ENCODE assay signal across 8 cellular contexts in the genomic region with DNA sequence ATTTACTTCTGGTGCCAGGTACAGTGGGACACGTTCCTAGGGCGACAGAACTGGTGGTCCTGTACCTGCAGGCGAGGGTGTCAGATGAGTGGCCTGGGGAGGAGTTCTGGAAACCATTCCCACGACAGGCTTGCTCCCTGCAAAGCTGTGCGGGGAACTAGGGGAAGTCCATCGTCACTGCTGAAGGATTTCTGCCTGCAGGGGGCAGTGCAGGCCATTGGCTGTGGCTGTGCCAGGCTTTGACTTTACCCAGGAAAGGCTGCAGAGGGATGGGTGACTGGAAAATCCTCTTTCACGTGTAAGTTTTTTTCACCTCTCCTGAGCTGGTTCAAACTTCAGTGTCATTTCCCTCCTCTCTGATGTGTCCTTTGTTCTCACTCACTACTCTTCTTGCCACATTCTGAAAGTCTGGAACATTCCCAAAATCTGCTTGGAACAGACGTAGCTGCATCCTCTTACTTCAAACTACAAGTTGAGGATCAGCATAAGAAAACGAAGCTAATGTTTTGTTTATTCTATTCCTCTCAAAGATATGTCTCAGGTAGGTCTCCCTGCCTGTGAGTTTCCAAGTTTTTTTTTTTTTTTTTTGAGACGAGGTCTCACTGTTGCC.
DNase-seq lines count a peak whose midpoint lies in the region; ATAC-seq and TF ChIP-seq lines count a peak whose summit lies in the region.

No MANE protein-coding gene starts in this region.

- TF ChIP-seq CTCF in Loucy (conservative IDR thresholded peaks at IDR 0.05; ENCODE audit: low read length) (peak; percentile 97), SU-DHL-6 (IDR thresholded peaks at IDR 0.05; ENCODE audit: insufficient read depth, low read length, poor library complexity, severe bottlenecking) (peak; percentile 76), body of pancreas (IDR thresholded peaks at IDR 0.05) (peak; percentile 75 to 85 (median 81))

- no peak overlapping the region for H3K4me2 ChIP-seq in GM23248 (ENCODE audit: unreplicated experiment)
- H3K4me2 ChIP-seq in Loucy (ENCODE audit: low read depth, low read length, poor library complexity, severe bottlenecking): peak overlapping the region; percentile 100
- H3K4me2 ChIP-seq in SU-DHL-6 (ENCODE audit: low read depth, low read length, poor library complexity, severe bottlenecking): no peak overlapping the region

- H3K9me3 ChIP-seq in GM23248 (ENCODE audit: low read depth) (no peaks in the 10 kb centered on the region), Loucy (ENCODE audit: insufficient read depth, low read depth, low read length) (no peaks in the 10 kb centered on the region), SU-DHL-6 (ENCODE audit: insufficient read depth, low read length) (no peaks in the 10 kb centered on the region), body of pancreas (no peaks in the 10 kb centered on the region), iPS DF 6.9 (ENCODE audit: control insufficient read depth, insufficient read depth, low read length) (no peaks in the 10 kb centered on the region)

- TF ChIP-seq POLR2A in body of pancreas (IDR thresholded peaks at IDR 0.05): no peak

- H4K20me1 ChIP-seq in GM23248 (ENCODE audit: insufficient read depth): no peaks in the 10 kb centered on the region
- no peaks in the 10 kb centered on the region for H4K20me1 ChIP-seq in Loucy (ENCODE audit: insufficient read depth, low read length, poor library complexity, severe bottlenecking)
- H4K20me1 ChIP-seq in SU-DHL-6 (ENCODE audit: low read depth, low read length): no peaks in the 10 kb centered on the region

- H3K4me1 ChIP-seq in GM23248 (ENCODE audit: insufficient read depth) (no peaks in the 10 kb centered on the region), Loucy (ENCODE audit: insufficient read depth, low read length, poor library complexity, severe bottlenecking) (peaks cover 4% of the 10 kb centered on the region), body of pancreas (peaks cover 8% of the 10 kb centered on the region), iPS DF 6.9 (ENCODE audit: control insufficient read depth, insufficient read depth, low read length) (no peaks in the 10 kb centered on the region; the same call in 1 of the 2 replicates)

- in situ Hi-C loops in GM23248 (cut with MboI): no loop called here

- H3K36me3 ChIP-seq in GM23248 (ENCODE audit: low read depth) (no peaks in the 10 kb centered on the region), Loucy (ENCODE audit: insufficient read depth, low read length) (no peaks in the 10 kb centered on the region), SU-DHL-6 (ENCODE audit: low read length) (no peaks in the 10 kb centered on the region), body of pancreas (replicated peaks in 1 of 2; ENCODE audit: insufficient read depth in 1 of 2, low read depth in 2 of 2) (no peaks in the 10 kb centered on the region), iPS DF 6.9 (ENCODE audit: control insufficient read depth, insufficient read depth, low read length) (no peaks in the 10 kb centered on the region)

- DNase-seq in GM03348 (ENCODE audit: low spot score) (peak; percentile 79), GM23248 (peak; percentile 69), body of pancreas (peak; percentile 78 to 86 (median 82)), iPS DF 6.9 (ENCODE audit: low read depth, low spot score) (peak; percentile 94), NCI-H128 (lab: John Stamatoyannopoulos, UW; ENCODE audit: unreplicated experiment) (no peak)
- peak; percentile 73 for DNase-seq in stimulated activated CD4-positive, alpha-beta T cell treated with anti-CD3 and anti-CD28 coated beads, Interleukin-15, amount 100 ng/mL, for 24 hours

- H3K4me3 ChIP-seq in GM23248: no peak overlapping the region
- H3K4me3 ChIP-seq in Loucy (ENCODE audit: low read length, poor library complexity, severe bottlenecking): no peak overlapping the region
- H3K4me3 ChIP-seq in SU-DHL-6 (ENCODE audit: insufficient read depth, low read length, poor library complexity, severe bottlenecking): no peak overlapping the region
- H3K4me3 ChIP-seq in body of pancreas: no peak overlapping the region
- no peak overlapping the region for H3K4me3 ChIP-seq in iPS DF 6.9 (ENCODE audit: low read length)

- no peaks in the 10 kb centered on the region for H3K9me2 ChIP-seq in GM23248 (ENCODE audit: insufficient read depth)
- no peaks in the 10 kb centered on the region for H3K9me2 ChIP-seq in Loucy (replicated peaks; ENCODE audit: low read depth, low read length)
- no peaks in the 10 kb centered on the region for H3K9me2 ChIP-seq in SU-DHL-6 (replicated peaks; ENCODE audit: insufficient read depth, low read length)

- intact Hi-C loops in body of pancreas (cut with DNase I): no loop called here

- H3K79me2 ChIP-seq in GM23248 (ENCODE audit: insufficient read depth) (no peaks in the 10 kb centered on the region), Loucy (ENCODE audit: insufficient read depth, low read length) (no peaks in the 10 kb centered on the region), SU-DHL-6 (ENCODE audit: insufficient read depth, low read length) (no peaks in the 10 kb centered on the region)

- WGBS in GM23248 (ENCODE audit: low coverage in 1 of 2, low lambda C conversion rate in 2 of 2, missing lambda C conversion rate in 2 of 2), 2 experiments: 18 to 24% methylated on average over 10 of the region's 10 CpGs
- WGBS in body of pancreas, 2 donors: 13 to 18% methylated on average over 10 of the region's 10 CpGs
- WGBS in iPS DF 6.9 (ENCODE audit: insufficient coverage, insufficient read length): no CpG with 5 or more reads among the region's 10 CpGs

- peak; percentile 79 for ATAC-seq in body of pancreas

- H3K27ac ChIP-seq in GM23248 (no peak overlapping the region), SU-DHL-6 (ENCODE audit: low read depth, low read length) (no peak overlapping the region), body of pancreas (no peak overlapping the region), iPS DF 6.9 (ENCODE audit: low read length) (no peak overlapping the region)

- no peaks in the 10 kb centered on the region for H3F3A ChIP-seq in GM23248 (ENCODE audit: insufficient read depth)
- no peaks in the 10 kb centered on the region for H3F3A ChIP-seq in Loucy (ENCODE audit: low read depth)
- H3F3A ChIP-seq in SU-DHL-6 (ENCODE audit: insufficient read depth): no peaks in the 10 kb centered on the region

- no peak overlapping the region for H2AFZ ChIP-seq in GM23248
- H2AFZ ChIP-seq in Loucy (ENCODE audit: low read length): peak overlapping the region; percentile 44; the same call in 1 of the 2 replicates
- no peak overlapping the region for H2AFZ ChIP-seq in SU-DHL-6 (ENCODE audit: low read depth, low read length, severe bottlenecking)

- H3K9ac ChIP-seq in GM23248: no peak overlapping the region
- no peak overlapping the region for H3K9ac ChIP-seq in Loucy (ENCODE audit: low read depth, low read length, poor library complexity, severe bottlenecking)
- no peak overlapping the region for H3K9ac ChIP-seq in SU-DHL-6 (ENCODE audit: low read length)

- H3K27me3 ChIP-seq in GM23248 (replicated peaks; ENCODE audit: insufficient read depth): no peaks in the 10 kb centered on the region
- no peaks in the 10 kb centered on the region for H3K27me3 ChIP-seq in Loucy (ENCODE audit: insufficient read depth, low read length, poor library complexity, severe bottlenecking)
- H3K27me3 ChIP-seq in SU-DHL-6 (ENCODE audit: low read length): no peaks in the 10 kb centered on the region
- no peaks in the 10 kb centered on the region for H3K27me3 ChIP-seq in body of pancreas
- H3K27me3 ChIP-seq in iPS DF 6.9 (ENCODE audit: control insufficient read depth, insufficient read depth, low read length): no peaks in the 10 kb centered on the region
